Comparison of ENCODE assay signal across 8 cellular contexts in genomic region chr4:156677136-156677535, GRCh38.
DNase-seq lines count a peak whose midpoint lies in the region; ATAC-seq, FAIRE-seq and TF ChIP-seq lines count a peak whose summit lies in the region.
"Had no signal": no experiment of that assay in that cellular context is flagged by ENCODE, and none has a peak within 500 bp of the region (broad histone marks: within the 10 kb centered on the region; RNA-seq: fewer than 3 reads in every experiment).

No MANE protein-coding gene starts in this region.

- H3K27me3 Mint-ChIP-seq in progenitor cell of endocrine pancreas = no peaks in the 10 kb centered on the region
- H3K27me3 Mint-ChIP-seq: IgD-negative memory B cell had no signal

- H3K9me3 Mint-ChIP-seq in progenitor cell of endocrine pancreas (ENCODE audit: low read depth) = no peaks in the 10 kb centered on the region

- H3K9me3 ChIP-seq in Peyer's patch = no peaks in the 10 kb centered on the region

- no peak for FAIRE-seq in bronchial epithelial cell (lab: Jason Lieb, UNC)

- H3K27ac ChIP-seq in Peyer's patch = no peak overlapping the region

- no peak overlapping the region for H3K27ac Mint-ChIP-seq in progenitor cell of endocrine pancreas
- H3K27ac Mint-ChIP-seq: IgD-negative memory B cell had no signal

- H3K36me3 ChIP-seq in bronchial epithelial cell (ENCODE audit: control insufficient read depth, insufficient read depth, low read length) = no peaks in the 10 kb centered on the region
- no peaks in the 10 kb centered on the region for H3K36me3 ChIP-seq in Peyer's patch

- H3K4me1 ChIP-seq in Peyer's patch = no peaks in the 10 kb centered on the region

- DNase-seq in Kasumi-1 (lab: John Stamatoyannopoulos, UW) = peak; percentile 16 to 22
- peak; percentile 33 for DNase-seq in bronchial epithelial cell (ENCODE audit: low read depth)
- DNase-seq in progenitor cell of endocrine pancreas (ENCODE audit: low spot score, unreplicated experiment) = no peak
- DNase-seq in Peyer's patch = no peak
- no peak for DNase-seq in NCI-H2081 treated with DMSO at 0.1 percent for 48 hours (lab: John Stamatoyannopoulos, UW)
- DNase-seq in epidermal melanocyte (ENCODE audit: insufficient read length, low spot score) = no peak

- H3K36me3 Mint-ChIP-seq in progenitor cell of endocrine pancreas (ENCODE audit: insufficient read depth) = no peaks in the 10 kb centered on the region
- H3K36me3 Mint-ChIP-seq: IgD-negative memory B cell had no signal

- ATAC-seq in GM18511 (IDR thresholded peaks at IDR 0.05; ENCODE audit: unreplicated experiment) = peak; percentile 64

- H3K4me3 Mint-ChIP-seq in progenitor cell of endocrine pancreas (ENCODE audit: low read depth) = no peak overlapping the region
- H3K4me3 Mint-ChIP-seq: IgD-negative memory B cell had no signal

- H3K27me3 ChIP-seq in bronchial epithelial cell (ENCODE audit: control insufficient read depth, insufficient read depth, low read length) (no peaks in the 10 kb centered on the region), Peyer's patch (no peaks in the 10 kb centered on the region)

- TF ChIP-seq POLR2A in Peyer's patch (IDR thresholded peaks at IDR 0.05) = no peak

- H3K4me3 ChIP-seq in bronchial epithelial cell (ENCODE audit: low read depth, low read length) (no peak overlapping the region), Peyer's patch (no peak overlapping the region)

- peak; percentile 17 for TF ChIP-seq CTCF in bronchial epithelial cell (IDR thresholded peaks at IDR 0.05; ENCODE audit: insufficient read depth, low read length, severe bottlenecking)
- peak; percentile 58 for TF ChIP-seq CTCF in progenitor cell of endocrine pancreas (IDR thresholded peaks at IDR 0.05; ENCODE audit: unreplicated experiment)
- TF ChIP-seq CTCF in Peyer's patch (IDR thresholded peaks at IDR 0.05) = peak in 3 of 6 experiments; percentile 37 to 49 (median 47)

- H3K4me1 Mint-ChIP-seq in progenitor cell of endocrine pancreas (ENCODE audit: low read depth) = no peaks in the 10 kb centered on the region
- H3K4me1 Mint-ChIP-seq: IgD-negative memory B cell had no signal

Comparison
In these comparisons a context has a peak if more than half of its experiments do, and no peak if none do; other contexts are left out.
1. DNase-seq: peak in Kasumi-1 (2 of 2) and bronchial epithelial cell (single experiment); none in progenitor cell of endocrine pancreas (single experiment), Peyer's patch (0 of 3), NCI-H2081 treated with DMSO at 0.1 percent for 48 hours (single experiment) and epidermal melanocyte (single experiment).